ENCODE assay signal across 8 cellular contexts in genomic region chr11:3853935-3854659, GRCh38. TPM values are rescaled to one million over a fixed set of nuclear protein-coding genes. Genes with fewer than 3 reads are reported as not detected.
DNase-seq lines count a peak whose midpoint lies in the region; ATAC-seq, FAIRE-seq and TF ChIP-seq lines count a peak whose summit lies in the region.

No MANE protein-coding gene starts in this region.

- H2AFZ ChIP-seq in neuron (ENCODE audit: low read depth, low read length) = peak overlapping the region; percentile 97

- TF ChIP-seq CTCF in A549 (IDR thresholded peaks at IDR 0.05) (no peak), WERI-Rb-1 (IDR thresholded peaks at IDR 0.05; ENCODE audit: low read depth, low read length) (no peak)

- DNase-seq in A549 (ENCODE audit: low read depth in 1 of 2, low spot score in 1 of 2) (no peak), WERI-Rb-1 (peak; percentile 40), urothelium cell line (ENCODE audit: low spot score) (no peak), SHP77 treated with DMSO at 0.1 percent for 48 hours (lab: John Stamatoyannopoulos, UW) (no peak)

- peak overlapping the region; percentile 98; the same call in 2 of the 3 replicates for H3K4me3 ChIP-seq in A549
- peak overlapping the region; percentile 26; the same call in 1 of the 2 replicates for H3K4me3 ChIP-seq in WERI-Rb-1 (ENCODE audit: low read depth, low read length)
- H3K4me3 ChIP-seq in duodenal mucosa (ENCODE audit: low read depth in 1 of 2, low read length in 2 of 2) = peak overlapping the region; percentile 55 to 79
- peak overlapping the region; percentile 94 for H3K4me3 ChIP-seq in neuron (ENCODE audit: low read length)

- H3K27me3 ChIP-seq in WERI-Rb-1 (ENCODE audit: insufficient read depth, low read depth, severe bottlenecking) (no peaks in the 10 kb centered on the region), duodenal mucosa (ENCODE audit: control insufficient read depth in 1 of 2, insufficient read depth in 2 of 2, low read length in 2 of 2) (no peaks in the 10 kb centered on the region), neuron (ENCODE audit: insufficient read depth, low read length) (no peaks in the 10 kb centered on the region)

- H3K4me2 ChIP-seq in A549 = peak overlapping the region; percentile 97

- no peaks in the 10 kb centered on the region for H3K36me3 ChIP-seq in WERI-Rb-1
- H3K36me3 ChIP-seq in duodenal mucosa (ENCODE audit: control insufficient read depth in 1 of 2, insufficient read depth in 2 of 2, low read length in 2 of 2) = no peaks in the 10 kb centered on the region
- no peaks in the 10 kb centered on the region for H3K36me3 ChIP-seq in neuron (ENCODE audit: insufficient read depth, low read length)

- ATAC-seq in A549 (no peak), GM19452 (IDR thresholded peaks at IDR 0.05; ENCODE audit: unreplicated experiment) (peak; percentile 38), HG03571 (IDR thresholded peaks at IDR 0.05; ENCODE audit: unreplicated experiment) (peak; percentile 42)

- TF ChIP-seq POLR2A in A549 (IDR thresholded peaks at IDR 0.05; ENCODE audit: low read length) = no peak

- no peak for TF ChIP-seq EP300 in A549 (IDR thresholded peaks at IDR 0.05)

- FAIRE-seq in A549 (lab: Jason Lieb, UNC) (no peak), urothelium cell line (lab: Jason Lieb, UNC) (no peak)

- no peak for TF ChIP-seq RAD21 in A549 (conservative IDR thresholded peaks at IDR 0.05 in 1 of 2, IDR thresholded peaks at IDR 0.05 in 1 of 2)

- H3K9me3 ChIP-seq in A549 (no peaks in the 10 kb centered on the region), WERI-Rb-1 (ENCODE audit: severe bottlenecking) (no peaks in the 10 kb centered on the region), duodenal mucosa (ENCODE audit: control insufficient read depth in 1 of 2, low read length in 2 of 2) (no peaks in the 10 kb centered on the region), neuron (ENCODE audit: low read length) (no peaks in the 10 kb centered on the region)

- H3K4me1 ChIP-seq in A549 = peaks cover 38% of the 10 kb centered on the region
- H3K4me1 ChIP-seq in duodenal mucosa (ENCODE audit: control insufficient read depth in 1 of 2, insufficient read depth in 2 of 2, low read length in 2 of 2) = peaks cover 35 to 40% of the 10 kb centered on the region in 2 donors
- peaks cover 19% of the 10 kb centered on the region for H3K4me1 ChIP-seq in neuron (ENCODE audit: insufficient read depth, low read length)

- H3K9ac ChIP-seq in duodenal mucosa (ENCODE audit: low read depth in 1 of 2, low read length in 2 of 2) = peak overlapping the region; percentile 69 to 93

- H3K27ac ChIP-seq in A549 (peak overlapping the region; percentile 98 to 99), WERI-Rb-1 (peak overlapping the region; percentile 89), duodenal mucosa (ENCODE audit: low read depth, low read length) (peak overlapping the region; percentile 28)

- WGBS in A549 (ENCODE audit: missing lambda C conversion rate) = 73% methylated on average over 11 of the region's 11 CpGs

- POLR2A ChIA-PET in A549 (lab: Yijun Ruan, JAX) = interaction anchor here (0.7 to 2.5 kb wide), 5 partner anchors 13 to 218 kb away, joined by 3 to 44 read pairs (median 15); partner anchors contain the start of gene RHOG

- CTCF ChIA-PET in A549 (lab: Yijun Ruan, JAX) = interaction anchor here (0.6 to 27.8 kb wide), 67 partner anchors 10 to 280 kb away, joined by 3 to 919 read pairs (median 6); partner anchors contain the start of gene RHOG

TF ChIP-seq in A549, 52 proteins besides CTCF, POLR2A, EP300 and RAD21:
- TF ChIP-seq CBX2 (IDR thresholded peaks at IDR 0.05; ENCODE audit: borderline replicate concordance, low read depth) (no peak), ELK1 (IDR thresholded peaks at IDR 0.05; ENCODE audit: low read depth, low read length) (no peak), BCL3 (IDR thresholded peaks at IDR 0.05) (no peak), USF2 (IDR thresholded peaks at IDR 0.05) (no peak), MYC (IDR thresholded peaks at IDR 0.05; ENCODE audit: borderline replicate concordance, low read length) (no peak), FOXS1 (CRISPR knock-in tag; IDR thresholded peaks at IDR 0.05) (no peak), RARB (CRISPR knock-in tag; IDR thresholded peaks at IDR 0.05) (no peak), RNF2 (IDR thresholded peaks at IDR 0.05; ENCODE audit: borderline replicate concordance, low read depth) (no peak), CHD4 (IDR thresholded peaks at IDR 0.05; ENCODE audit: borderline replicate concordance) (no peak), HOXB5 (CRISPR knock-in tag; IDR thresholded peaks at IDR 0.05) (no peak), PHF8 (IDR thresholded peaks at IDR 0.05; ENCODE audit: borderline replicate concordance, low read depth) (no peak), TP53 (CRISPR knock-in tag; IDR thresholded peaks at IDR 0.05) (no peak), KDM5A (IDR thresholded peaks at IDR 0.05) (no peak), ZSCAN20 (CRISPR knock-in tag; IDR thresholded peaks at IDR 0.05) (no peak), CBX8 (IDR thresholded peaks at IDR 0.05) (no peak), NR3C1 (IDR thresholded peaks at IDR 0.05) (no peak), CHD2 (IDR thresholded peaks at IDR 0.05; ENCODE audit: low read length, partially characterized antibody) (no peak), FOSB (CRISPR knock-in tag; IDR thresholded peaks at IDR 0.05) (no peak)

RNA-seq across cellular contexts. Expression of gene STIM1, which starts 1.4 kb away (rescaled TPM):
- polyA plus RNA-seq in A549 (2011; rRNA removed) (38.7 and 42.5 TPM in 2 replicates), A549 (2017; fragmentation: RNase III; extraction: RNeasy Plus Mini Kit Qiagen cat#74134 plus additional on column Dnase treatment) (32.8 to 35.3 TPM (median 35.2 TPM) in 3 replicates)
- polyA plus RNA-seq in A549 (2012; cell fraction: cytosol; rRNA removed) = 22.4 and 26.1 TPM in 2 replicates
- polyA plus RNA-seq in A549 (2012; cell fraction: nucleus; rRNA removed) = 40.8 and 56.0 TPM in 2 replicates
- polyA minus RNA-seq in A549 (2011; rRNA and poly(A)+ RNA removed) = 60.6 and 70.8 TPM in 2 replicates

RNA-seq across cellular contexts. Expression of gene RHOG, which starts 13.3 kb away (rescaled TPM):
- polyA plus RNA-seq in A549 (2011; rRNA removed) = 41.1 and 54.3 TPM in 2 replicates
- 111 and 157 TPM in 2 replicates for polyA plus RNA-seq in A549 (2012; cell fraction: cytosol; rRNA removed)
- polyA plus RNA-seq in A549 (2012; cell fraction: nucleus; rRNA removed) = 59.8 and 100 TPM in 2 replicates
- 55.0 to 64.3 TPM (median 62.2 TPM) in 3 replicates for polyA plus RNA-seq in A549 (2017; fragmentation: RNase III; extraction: RNeasy Plus Mini Kit Qiagen cat#74134 plus additional on column Dnase treatment)
- polyA minus RNA-seq in A549 (2011; rRNA and poly(A)+ RNA removed) = 87.2 and 95.3 TPM in 2 replicates

RNA-seq across cellular contexts. Expression of gene PGAP2, which starts 45.7 kb away (rescaled TPM):
- 35.2 and 49.2 TPM in 2 replicates for polyA plus RNA-seq in A549 (2011; rRNA removed)
- 47.6 and 65.5 TPM in 2 replicates for polyA plus RNA-seq in A549 (2012; cell fraction: cytosol; rRNA removed)
- 65.2 and 78.0 TPM in 2 replicates for polyA plus RNA-seq in A549 (2012; cell fraction: nucleus; rRNA removed)
- polyA plus RNA-seq in A549 (2017; fragmentation: RNase III; extraction: RNeasy Plus Mini Kit Qiagen cat#74134 plus additional on column Dnase treatment) = 31.4 to 32.4 TPM (median 32.1 TPM) in 3 replicates
- 49.4 and 59.3 TPM in 2 replicates for polyA minus RNA-seq in A549 (2011; rRNA and poly(A)+ RNA removed)

RNA-seq across cellular contexts. Expression of gene NUP98, which starts 56.7 kb away (rescaled TPM):
- polyA plus RNA-seq in A549 (2011; rRNA removed) = 121 and 152 TPM in 2 replicates
- polyA plus RNA-seq in A549 (2012; cell fraction: cytosol; rRNA removed) = 90.1 and 114 TPM in 2 replicates
- 307 and 359 TPM in 2 replicates for polyA plus RNA-seq in A549 (2012; cell fraction: nucleus; rRNA removed)
- polyA plus RNA-seq in A549 (2017; fragmentation: RNase III; extraction: RNeasy Plus Mini Kit Qiagen cat#74134 plus additional on column Dnase treatment) = 51.9 to 54.2 TPM (median 53.0 TPM) in 3 replicates
- polyA minus RNA-seq in A549 (2011; rRNA and poly(A)+ RNA removed) = 354 and 372 TPM in 2 replicates

Comparison
In these comparisons a context has a peak if more than half of its experiments do, and no peak if none do; other contexts are left out.
1. ATAC-seq: peak in GM19452 (single experiment) and HG03571 (single experiment); none in A549 (0 of 2).
2. H3K27ac ChIP-seq: peak in every context shown above with its lines; median percentile 98 in A549; 89 in WERI-Rb-1; 28 in duodenal mucosa.
3. H3K4me3 ChIP-seq: peak in every context shown above with its lines; median percentile 98 in A549; 94 in neuron; 67 in duodenal mucosa; 26 in WERI-Rb-1.